In genomic region chr12:124531281-124531745, GRCh38 we compare ENCODE assay signal across 2 cellular contexts.
TF ChIP-seq lines count a peak whose summit lies in the region.

No MANE protein-coding gene starts in this region.

TF ChIP-seq in HepG2, 621 proteins besides CTCF, POLR2A, EP300 and RAD21:
- TF ChIP-seq ZBTB33 (CRISPR knock-in tag; IDR thresholded peaks at IDR 0.05) (peak; percentile 66), AFF4 (CRISPR knock-in tag; IDR thresholded peaks at IDR 0.05) (no peak)

TF ChIP-seq in SK-N-SH, 30 proteins besides CTCF, POLR2A, EP300 and RAD21 (continued from another document):
- TF ChIP-seq FOXJ3 (CRISPR knock-in tag; IDR thresholded peaks at IDR 0.05) (peak; percentile 58; the same call in 1 of the 2 replicates), FOXM1 (IDR thresholded peaks at IDR 0.05; ENCODE audit: low read depth) (no peak), MXI1 (IDR thresholded peaks at IDR 0.05; ENCODE audit: low read depth, low read length) (peak; percentile 72; the same call in 1 of the 2 replicates), USF1 (IDR thresholded peaks at IDR 0.05; ENCODE audit: borderline replicate concordance, low read depth) (no peak), CHD2 (IDR thresholded peaks at IDR 0.05; ENCODE audit: low read length, partially characterized antibody) (peak; percentile 53)
TF ChIP-seq in SK-N-SH: peak in this region for 4.
